15 cellular contexts compared by ENCODE assay signal in genomic region chr14:23118506-23119361, GRCh38. TPM values are rescaled to one million over a fixed set of nuclear protein-coding genes. Genes with fewer than 3 reads are reported as not detected.
DNase-seq lines count a peak whose midpoint lies in the region; ATAC-seq and TF ChIP-seq lines count a peak whose summit lies in the region.
"Had no signal": no experiment of that assay in that cellular context is flagged by ENCODE, and none has a peak within 500 bp of the region (broad histone marks: within the 10 kb centered on the region; RNA-seq: fewer than 3 reads in every experiment).

TSS of gene CEBPE (minus strand) at chr14:23119255. CDS start at chr14:23119091, 164 bp downstream.

- H3K9me2 ChIP-seq in OCI-LY7 (ENCODE audit: insufficient read depth, low read length): no peaks in the 10 kb centered on the region

- peaks cover 38% of the 10 kb centered on the region for H3K4me1 ChIP-seq in OCI-LY7 (ENCODE audit: insufficient read depth, low read length, poor library complexity, severe bottlenecking)
- peaks cover 18% of the 10 kb centered on the region for H3K4me1 ChIP-seq in SJCRH30

- H4K20me1 ChIP-seq in OCI-LY7 (ENCODE audit: insufficient read depth, low read length): no peaks in the 10 kb centered on the region

- POLR2A ChIA-PET in OCI-LY7 (lab: Charles Lee): interaction anchor here (0.6 to 5.2 kb wide), 6 partner anchors 19 to 1642 kb away, joined by 3 to 68 read pairs (median 6); partner anchors contain the start of genes ACIN1, C14orf119, PABPN1 and RAB2B

- H3K9me3 ChIP-seq in OCI-LY7 (ENCODE audit: low read length) (no peaks in the 10 kb centered on the region), SJCRH30 (replicated peaks) (no peaks in the 10 kb centered on the region)
- H3K9me3 ChIP-seq: adrenal gland, heart right ventricle, psoas muscle, tibial artery had no signal

- H3K27me3 ChIP-seq in SJCRH30: peaks cover 3% of the 10 kb centered on the region; the same call in 1 of the 2 replicates
- H3K27me3 ChIP-seq: adrenal gland had no signal

- peak within 1 kb of the TSS; percentile 77 for H3K27ac Mint-ChIP-seq in stimulated activated naive B cell treated with anti-CD40 and anti-IgM and Interleukin-4, amounts not matched to agents 10 μg/mL and 1 μg/mL and 100 μg/mL, for 72 hours

- intact Hi-C loops in OCI-LY7 (cut with micrococcal nuclease; ENCODE audit: unreplicated experiment): no loop called here

- H3K27me3 Mint-ChIP-seq in activated T-cell treated with anti-CD3 and anti-CD28 coated beads, Interleukin-2, amount 50 U/mL, for 4 hours (ENCODE audit: low read depth): peaks cover 3% of the 10 kb centered on the region
- H3K27me3 Mint-ChIP-seq in stimulated activated naive B cell treated with anti-CD40 and anti-IgM and Interleukin-4, amounts not matched to agents 10 μg/mL and 1 μg/mL and 100 μg/mL, for 72 hours: peaks cover 11 to 14% of the 10 kb centered on the region in 2 donors

- H3K36me3 Mint-ChIP-seq in activated T-cell treated with anti-CD3 and anti-CD28 coated beads, Interleukin-2, amount 50 U/mL, for 4 hours (ENCODE audit: insufficient read depth): no peaks in the 10 kb centered on the region
- no peaks in the 10 kb centered on the region for H3K36me3 Mint-ChIP-seq in stimulated activated naive B cell treated with anti-CD40 and anti-IgM and Interleukin-4, amounts not matched to agents 10 μg/mL and 1 μg/mL and 100 μg/mL, for 72 hours

- H3K27ac ChIP-seq in OCI-LY7 (ENCODE audit: low read depth, low read length, poor library complexity, severe bottlenecking) (peak within 1 kb of the TSS; percentile 88), SJCRH30 (no peak within 1 kb of the TSS)
- H3K27ac ChIP-seq: psoas muscle, tibial artery, VCaP had no signal

- TF ChIP-seq CTCF in OCI-LY7 (conservative IDR thresholded peaks at IDR 0.05; ENCODE audit: low read length): no peak

- DNase-seq in activated T-cell treated with anti-CD3 and anti-CD28 coated beads, Interleukin-2, amount 50 U/mL, for 4 hours: no peak
- DNase-seq in activated T-cell treated with anti-CD3 and anti-CD28 coated beads, Interleukin-2, amount 50 U/mL, for 1 hour: no peak
- DNase-seq in OCI-LY7 (ENCODE audit: low spot score): no peak
- DNase-seq in ecto neural progenitor cell (ENCODE audit: low spot score): peak; percentile 43
- DNase-seq in stimulated activated naive B cell treated with anti-CD40 and anti-IgM and Interleukin-4, amounts not matched to agents 10 μg/mL and 1 μg/mL and 100 μg/mL, for 72 hours: no peak
- no peak for DNase-seq in NCI-H510A (lab: John Stamatoyannopoulos, UW)
- no peak for DNase-seq in SJCRH30
- DNase-seq in RKO (ENCODE audit: low spot score): no peak
- DNase-seq: adrenal gland, heart right ventricle, psoas muscle had no signal

- H2AFZ ChIP-seq in OCI-LY7 (ENCODE audit: low read length): peak within 1 kb of the TSS; percentile 85

- peak within 1 kb of the TSS; percentile 72 for H3K4me2 ChIP-seq in OCI-LY7 (ENCODE audit: low read length)

- H3K36me3 ChIP-seq in OCI-LY7 (ENCODE audit: insufficient read depth, low read length) (no peaks in the 10 kb centered on the region), SJCRH30 (no peaks in the 10 kb centered on the region)
- H3K36me3 ChIP-seq: adrenal gland, heart right ventricle, tibial artery had no signal

- CTCF ChIA-PET in OCI-LY7 (lab: Charles Lee; ENCODE audit: unreplicated experiment): interaction anchor here (0.8 to 3.2 kb wide), 3 partner anchors 50 to 71 kb away, joined by 4 to 69 read pairs (median 8); partner anchors contain the start of gene SLC7A8

- peak within 1 kb of the TSS; percentile 32 for H3K4me3 Mint-ChIP-seq in activated T-cell treated with anti-CD3 and anti-CD28 coated beads, Interleukin-2, amount 50 U/mL, for 4 hours
- peak within 1 kb of the TSS in 1 of 2 donors; percentile 17 for H3K4me3 Mint-ChIP-seq in stimulated activated naive B cell treated with anti-CD40 and anti-IgM and Interleukin-4, amounts not matched to agents 10 μg/mL and 1 μg/mL and 100 μg/mL, for 72 hours

- no TSS peak for BruUV-seq in OCI-LY7 (replicated peaks; lab: Mats Ljungman, UMichigan)

- no peaks in the 10 kb centered on the region for H3K9me3 Mint-ChIP-seq in activated T-cell treated with anti-CD3 and anti-CD28 coated beads, Interleukin-2, amount 50 U/mL, for 4 hours
- H3K9me3 Mint-ChIP-seq in stimulated activated naive B cell treated with anti-CD40 and anti-IgM and Interleukin-4, amounts not matched to agents 10 μg/mL and 1 μg/mL and 100 μg/mL, for 72 hours: no peaks in the 10 kb centered on the region

- ATAC-seq in activated T-cell treated with anti-CD3 and anti-CD28 coated beads, Interleukin-2, amount 50 U/mL, for 4 hours: no peak
- ATAC-seq in stimulated activated naive B cell treated with anti-CD40 and anti-IgM and Interleukin-4, amounts not matched to agents 10 μg/mL and 1 μg/mL and 100 μg/mL, for 72 hours (replicated peaks): no peak
- ATAC-seq: heart right ventricle, psoas muscle had no signal

- peaks cover 35% of the 10 kb centered on the region for H3K4me1 Mint-ChIP-seq in activated T-cell treated with anti-CD3 and anti-CD28 coated beads, Interleukin-2, amount 50 U/mL, for 4 hours (ENCODE audit: low read depth)
- H3K4me1 Mint-ChIP-seq in stimulated activated naive B cell treated with anti-CD40 and anti-IgM and Interleukin-4, amounts not matched to agents 10 μg/mL and 1 μg/mL and 100 μg/mL, for 72 hours: peaks cover 27 to 33% of the 10 kb centered on the region in 2 donors

- H3K79me2 ChIP-seq in OCI-LY7 (ENCODE audit: insufficient read depth, low read depth, low read length): no peaks in the 10 kb centered on the region

- H3K4me3 ChIP-seq in OCI-LY7 (ENCODE audit: low read depth, low read length, poor library complexity, severe bottlenecking) (peak within 1 kb of the TSS; percentile 29), SJCRH30 (no peak within 1 kb of the TSS)
- H3K4me3 ChIP-seq: adrenal gland, lung, psoas muscle, tibial artery had no signal

RNA-seq across cellular contexts. Expression of gene CEBPE, which starts in this region (rescaled TPM):
- total RNA-seq in activated T-cell treated with anti-CD3 and anti-CD28 coated beads, Interleukin-2, amount 50 U/mL, for 4 hours: not detected
- 0.67 and 1.1 TPM in 2 replicates for total RNA-seq in OCI-LY7 (2014; rRNA removed; shearing (Covaris generic))
- total RNA-seq in OCI-LY7 (2022): 2.2 and 2.3 TPM in 2 replicates
- not detected in 2 replicates for total RNA-seq in SJCRH30 (2014; rRNA removed; shearing (Covaris generic))
- total RNA-seq: HT1080 had no signal
